Comparison of ENCODE assay signal across 2 cellular contexts in genomic region chr2:86545296-86545924, GRCh38.
TF ChIP-seq lines count a peak whose summit lies in the region.

No MANE protein-coding gene starts in this region.

TF ChIP-seq in K562, 482 proteins besides CTCF, POLR2A, EP300 and RAD21:
- TF ChIP-seq POLR2G (IDR thresholded peaks at IDR 0.05; ENCODE audit: low read depth, low read length) = peak; percentile 25; the same call in 1 of the 2 replicates
TF ChIP-seq in K562: peak in this region for 1; not testable (repeated sequence) for 481.

TF ChIP-seq in HepG2, 621 proteins besides CTCF, POLR2A, EP300 and RAD21:
- TF ChIP-seq POGZ (CRISPR knock-in tag; IDR thresholded peaks at IDR 0.05) = 0 out of 2 replicates have a peak, but pooled peaks have one; percentile 26
